In the genomic region with DNA sequence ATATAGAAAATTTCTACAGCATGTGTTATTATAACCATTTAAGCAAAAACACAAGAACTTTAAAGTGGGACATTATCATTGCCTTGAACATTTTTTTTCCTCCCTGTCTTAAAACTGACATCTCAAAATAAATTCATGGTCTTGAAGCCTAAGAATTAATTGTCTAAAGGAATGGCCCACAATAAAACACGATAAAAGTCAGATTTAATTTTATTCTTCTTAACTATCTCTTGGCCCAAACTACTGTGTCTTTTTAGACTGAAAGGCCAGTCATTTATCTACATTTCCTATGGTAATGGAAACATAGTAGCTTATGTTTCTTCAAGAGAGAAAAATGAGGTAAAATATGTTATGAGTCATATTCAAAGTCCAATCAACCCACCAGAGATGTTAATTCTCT, we compare ENCODE assay signal across 20 cellular contexts. TPM values are rescaled to one million over a fixed set of nuclear protein-coding genes. Genes with fewer than 3 reads are reported as not detected.
DNase-seq lines count a peak whose midpoint lies in the region; ATAC-seq, FAIRE-seq and TF ChIP-seq lines count a peak whose summit lies in the region.
"Had no signal": no experiment of that assay in that cellular context is flagged by ENCODE, and none has a peak within 500 bp of the region (broad histone marks: within the 10 kb centered on the region; RNA-seq: fewer than 3 reads in every experiment).

No MANE protein-coding gene starts in this region.

- POLR2A ChIA-PET in A549 (lab: Yijun Ruan, JAX) = no interaction called here

- no peak for FAIRE-seq in A549 (lab: Jason Lieb, UNC)
- FAIRE-seq in H54 (lab: Jason Lieb, UNC) = peak; percentile 82
- FAIRE-seq in astrocyte (lab: Jason Lieb, UNC) = no peak
- FAIRE-seq: GM12891 had no signal

- H3K4me3 ChIP-seq in A549 (no peak overlapping the region), astrocyte (ENCODE audit: insufficient read depth, low read depth, low read length) (no peak overlapping the region)

- no peaks in the 10 kb centered on the region for H3K79me2 ChIP-seq in astrocyte (ENCODE audit: insufficient read depth, low read length)

- no peak overlapping the region for H3K4me3 Mint-ChIP-seq in astrocyte (ENCODE audit: unreplicated experiment)
- H3K4me3 Mint-ChIP-seq: CD4-positive, alpha-beta memory T cell had no signal

- no peaks in the 10 kb centered on the region for H3K9me3 ChIP-seq in A549
- H3K9me3 ChIP-seq in astrocyte (ENCODE audit: insufficient read depth, low read depth, low read length) = no peaks in the 10 kb centered on the region
- H3K9me3 ChIP-seq: Caco-2 had no signal

- TF ChIP-seq RAD21 in A549 (conservative IDR thresholded peaks at IDR 0.05 in 1 of 2, IDR thresholded peaks at IDR 0.05 in 1 of 2) = no peak

- no peak for TF ChIP-seq EP300 in A549 (IDR thresholded peaks at IDR 0.05)

- 13% methylated on average over 1 of the region's 1 CpG for WGBS in A549 (ENCODE audit: missing lambda C conversion rate)

- H3K27me3 Mint-ChIP-seq in astrocyte (ENCODE audit: low read depth, unreplicated experiment) = no peaks in the 10 kb centered on the region

- no peak overlapping the region for H3K9ac ChIP-seq in astrocyte (ENCODE audit: low read length)

- TF ChIP-seq POLR2A in A549 (IDR thresholded peaks at IDR 0.05; ENCODE audit: low read length) (no peak), H54 (IDR thresholded peaks at IDR 0.05; ENCODE audit: low read depth, low read length) (no peak)

- no peak for DNase-seq in A549 (ENCODE audit: low read depth in 1 of 2, low spot score in 1 of 2)
- DNase-seq in H54 (ENCODE audit: insufficient read length, low spot score) = no peak
- DNase-seq in astrocyte (ENCODE audit: low read depth) = peak; percentile 63
- peak; percentile 8 for DNase-seq in left kidney (ENCODE audit: low read depth, low spot score)
- no peak for DNase-seq in GOT3 (lab: John Stamatoyannopoulos, UW)
- DNase-seq in T1000 (lab: John Stamatoyannopoulos, UW) = no peak
- DNase-seq: C1 segment of cervical spinal cord; Caco-2; CD4-positive, alpha-beta memory T cell; GF-D8; KG1; MM.1S; NCI-H1694; NCI-H2029 treated with DMSO at 0.1 percent for 48 hours; NCI-H2227 treated with DMSO at 0.1 percent for 48 hours; RPMI8226; SHP77; SW 1271 had no signal

- H2AFZ ChIP-seq in astrocyte (ENCODE audit: low read depth, low read length) = no peak overlapping the region

- no peak overlapping the region for H3K27ac Mint-ChIP-seq in astrocyte (ENCODE audit: unreplicated experiment)
- H3K27ac Mint-ChIP-seq: CD4-positive, alpha-beta memory T cell had no signal

- H3K4me2 ChIP-seq in A549 = no peak overlapping the region
- H3K4me2 ChIP-seq in astrocyte (ENCODE audit: low read length) = no peak overlapping the region

- H3K4me1 ChIP-seq in A549 (no peaks in the 10 kb centered on the region), astrocyte (ENCODE audit: insufficient read depth, low read length) (no peaks in the 10 kb centered on the region)
- H3K4me1 ChIP-seq: Caco-2 had no signal

- H3K27ac ChIP-seq in A549 (no peak overlapping the region), astrocyte (ENCODE audit: low read depth, low read length) (no peak overlapping the region)

- TF ChIP-seq CTCF in A549 (IDR thresholded peaks at IDR 0.05) = no peak
- no peak for TF ChIP-seq CTCF in astrocyte (IDR thresholded peaks at IDR 0.05; ENCODE audit: insufficient read depth, low read depth, low read length)

- H3K4me1 Mint-ChIP-seq in astrocyte (ENCODE audit: low read depth, unreplicated experiment) = peaks cover 18% of the 10 kb centered on the region
- H3K4me1 Mint-ChIP-seq: CD4-positive, alpha-beta memory T cell had no signal

- CTCF ChIA-PET in A549 (lab: Yijun Ruan, JAX) = no interaction called here

- no peaks in the 10 kb centered on the region for H3K9me3 Mint-ChIP-seq in astrocyte (ENCODE audit: unreplicated experiment)

- ATAC-seq in A549 = no peak
- ATAC-seq in HG03439 (IDR thresholded peaks at IDR 0.05; ENCODE audit: unreplicated experiment) = no peak

- no peaks in the 10 kb centered on the region for H3K36me3 Mint-ChIP-seq in astrocyte (ENCODE audit: low read depth, unreplicated experiment)
- H3K36me3 Mint-ChIP-seq: CD4-positive, alpha-beta memory T cell had no signal

- no peaks in the 10 kb centered on the region for H3K27me3 ChIP-seq in astrocyte (ENCODE audit: insufficient read depth, low read length)

- no peaks in the 10 kb centered on the region for H4K20me1 ChIP-seq in astrocyte (ENCODE audit: insufficient read depth, low read length)

- H3K36me3 ChIP-seq in astrocyte (ENCODE audit: insufficient read depth, low read length) = no peaks in the 10 kb centered on the region

TF ChIP-seq in A549, 52 proteins besides CTCF, POLR2A, EP300 and RAD21:
- no peak for TF ChIP-seq FOSL2 (IDR thresholded peaks at IDR 0.05)
- TF ChIP-seq FOSL2 (CRISPR knock-in tag; IDR thresholded peaks at IDR 0.05) = 0 out of 2 replicates have a peak, but pooled peaks have one; percentile 6
- TF ChIP-seq HOXB13 (CRISPR knock-in tag; IDR thresholded peaks at IDR 0.05; ENCODE audit: low read depth) = no peak

RNA-seq across cellular contexts. Expression of gene ETV1, which starts 24.4 kb away (rescaled TPM):
- polyA plus RNA-seq in A549 (2011; rRNA removed) (5.5 and 6.2 TPM in 2 replicates), A549 (2017; fragmentation: RNase III; extraction: RNeasy Plus Mini Kit Qiagen cat#74134 plus additional on column Dnase treatment) (0.73 to 1.3 TPM (median 1.3 TPM) in 3 replicates)
- polyA plus RNA-seq in A549 (2012; cell fraction: cytosol; rRNA removed) = 2.4 and 3.2 TPM in 2 replicates
- 1.8 and 2.6 TPM in 2 replicates for polyA plus RNA-seq in A549 (2012; cell fraction: nucleus; rRNA removed)
- 6.6 TPM in 2 replicates for polyA minus RNA-seq in A549 (2011; rRNA and poly(A)+ RNA removed)
- 12.5 and 12.6 TPM in 2 replicates for total RNA-seq in astrocyte
- polyA plus RNA-seq: CD4-positive, alpha-beta memory T cell had no signal

Comparison
In these comparisons a context has a peak if more than half of its experiments do, and no peak if none do; other contexts are left out.
1. DNase-seq: peak in astrocyte (single experiment) and left kidney (single experiment); none in A549 (0 of 2), H54 (single experiment), GOT3 (single experiment) and T1000 (single experiment).